ENCODE assay signal across 1 cellular context in genomic region chr3:75863130-75863529, GRCh38.
TF ChIP-seq lines count a peak whose summit lies in the region.

No MANE protein-coding gene starts in this region.

TF ChIP-seq in K562, 482 proteins besides CTCF, POLR2A, EP300 and RAD21 (continued from another document):
- TF ChIP-seq, protein P1, sequence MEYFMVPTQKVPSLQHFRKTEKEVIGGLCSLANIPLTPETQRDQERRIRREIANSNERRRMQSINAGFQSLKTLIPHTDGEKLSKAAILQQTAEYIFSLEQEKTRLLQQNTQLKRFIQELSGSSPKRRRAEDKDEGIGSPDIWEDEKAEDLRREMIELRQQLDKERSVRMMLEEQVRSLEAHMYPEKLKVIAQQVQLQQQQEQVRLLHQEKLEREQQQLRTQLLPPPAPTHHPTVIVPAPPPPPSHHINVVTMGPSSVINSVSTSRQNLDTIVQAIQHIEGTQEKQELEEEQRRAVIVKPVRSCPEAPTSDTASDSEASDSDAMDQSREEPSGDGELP (CRISPR knock-in tag; IDR thresholded peaks at IDR 0.05; ENCODE audit: borderline replicate concordance) = no peak
- TF ChIP-seq MAFK (IDR thresholded peaks at IDR 0.05; ENCODE audit: low read length) = peak; percentile 9; the same call in 1 of the 2 replicates
